Comparison of ENCODE assay signal across 24 cellular contexts in the genomic region with DNA sequence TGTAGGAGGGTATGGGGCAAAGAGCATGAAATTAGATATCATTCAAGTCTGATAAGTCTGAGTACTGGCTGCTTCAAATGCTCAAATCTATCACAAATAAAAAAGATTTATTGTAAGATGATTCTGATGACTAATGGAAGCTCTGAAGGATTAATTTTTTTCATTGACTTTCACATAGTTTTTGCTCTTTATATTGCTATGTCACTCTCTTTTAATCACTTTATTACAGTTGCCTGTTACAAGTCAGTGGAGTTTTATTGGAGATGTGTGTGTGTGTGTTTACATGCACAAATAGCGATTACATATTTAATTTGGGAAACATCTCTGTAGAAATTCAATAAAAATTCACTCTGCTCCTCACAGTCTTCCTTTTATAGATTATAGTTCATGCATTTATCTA.
"Had no signal": no experiment of that assay in that cellular context is flagged by ENCODE, and none has a peak within 500 bp of the region (broad histone marks: within the 10 kb centered on the region; RNA-seq: fewer than 3 reads in every experiment).

No MANE protein-coding gene starts in this region.

- H3K36me3 ChIP-seq: colonic mucosa, gastrocnemius medialis had no signal

- H3K4me1 ChIP-seq: colonic mucosa had no signal

- H3K9me3 ChIP-seq: colonic mucosa, esophagus squamous epithelium, gastrocnemius medialis, heart right ventricle, left lung had no signal

- ATAC-seq: effector memory CD8-positive, alpha-beta T cell; esophagus mucosa; gastrocnemius medialis; heart right ventricle; left cardiac atrium; left lung; left ventricle myocardium superior; naive thymus-derived CD4-positive, alpha-beta T cell had no signal

- DNase-seq: colonic mucosa; cortex of kidney; effector CD8-positive, alpha-beta T cell; effector memory CD8-positive, alpha-beta T cell; endodermal cell; erythroblast; esophagus squamous epithelium; foreskin fibroblast; foreskin melanocyte; gastrocnemius medialis; glutamatergic neuron; head of caudate nucleus; heart right ventricle; hippocampal formation; left cardiac atrium; left lung; left ventricle myocardium superior; mammary epithelial cell; mesendoderm; midbrain; naive thymus-derived CD4-positive, alpha-beta T cell had no signal

- H3K27ac ChIP-seq: colonic mucosa, epithelial cell of prostate, esophagus squamous epithelium, gastrocnemius medialis, heart right ventricle, left lung had no signal

- H3K4me3 ChIP-seq: colonic mucosa, esophagus squamous epithelium, gastrocnemius medialis, heart right ventricle, left lung, lung had no signal

- H3K27me3 ChIP-seq: colonic mucosa, esophagus squamous epithelium, gastrocnemius medialis, heart right ventricle, left lung had no signal
